Comparison of ENCODE assay signal across 20 cellular contexts in the genomic region with DNA sequence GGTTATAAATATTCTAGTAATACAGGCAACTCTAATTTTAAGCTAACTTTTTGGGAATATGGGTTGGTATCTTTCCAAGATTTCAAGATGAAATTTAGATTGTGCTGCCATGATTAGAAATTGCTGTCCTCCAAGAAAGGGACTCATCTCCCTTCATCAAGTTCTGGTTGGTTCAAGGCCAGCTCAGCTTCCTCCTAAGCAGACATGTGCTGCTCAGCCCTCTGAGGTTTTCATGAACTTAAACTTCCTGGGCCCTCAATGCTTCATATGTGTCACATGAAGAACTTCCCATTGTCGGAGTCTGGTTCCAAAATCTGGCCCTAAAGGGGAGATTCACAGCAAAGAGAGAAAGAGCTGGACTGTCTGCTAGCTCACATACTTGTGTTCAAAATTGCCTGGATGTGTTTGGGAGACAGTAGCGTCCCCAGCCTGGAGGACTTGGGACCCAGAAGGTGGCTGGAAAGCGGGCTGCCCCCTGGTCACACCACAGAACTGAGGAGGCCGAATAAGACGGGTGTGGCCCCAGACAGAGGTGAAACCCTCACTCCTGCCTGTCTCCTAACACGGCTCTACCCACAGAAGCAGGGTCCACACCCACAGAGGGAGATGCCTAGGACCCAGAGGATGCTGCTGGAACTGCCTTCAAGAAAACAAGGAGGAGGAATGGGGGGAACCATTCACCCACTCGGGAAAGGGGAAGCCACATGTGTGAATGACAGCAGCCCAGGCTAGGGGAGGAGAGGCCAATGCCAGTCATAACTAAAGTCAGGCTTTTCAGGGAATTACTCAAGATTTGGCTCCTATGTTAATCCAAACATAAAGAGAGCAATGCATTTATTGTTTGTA. TPM values are rescaled to one million over a fixed set of nuclear protein-coding genes. Genes with fewer than 3 reads are reported as not detected.
DNase-seq lines count a peak whose midpoint lies in the region; ATAC-seq lines count a peak whose summit lies in the region.
"Had no signal": no experiment of that assay in that cellular context is flagged by ENCODE, and none has a peak within 500 bp of the region (broad histone marks: within the 10 kb centered on the region; RNA-seq: fewer than 3 reads in every experiment).

No MANE protein-coding gene starts in this region.

- peak in 1 of 2 donors; percentile 26 for ATAC-seq in activated naive CD4-positive, alpha-beta T cell treated with anti-CD3 and anti-CD28 coated beads, Interleukin-2, amount 50 U/mL, for 72 hours
- ATAC-seq in HG02678 (IDR thresholded peaks at IDR 0.05; ENCODE audit: unreplicated experiment) = peak; percentile 12
- peak; percentile 13 for ATAC-seq in HG03571 (IDR thresholded peaks at IDR 0.05; ENCODE audit: unreplicated experiment)
- peak; percentile 19 to 24 for ATAC-seq in stimulated activated naive B cell treated with anti-CD40 and anti-IgM and Interleukin-4, amounts not matched to agents 10 μg/mL and 1 μg/mL and 100 μg/mL, for 72 hours (replicated peaks)
- ATAC-seq: A549, mucosa of descending colon had no signal

- H3K4me1 Mint-ChIP-seq in activated naive CD4-positive, alpha-beta T cell treated with anti-CD3 and anti-CD28 coated beads, Interleukin-2, amount 10 ng/mL, durations not matched to agents 7 days and 5 days = no peaks in the 10 kb centered on the region
- H3K4me1 Mint-ChIP-seq in stimulated activated naive B cell treated with anti-CD40 and anti-IgM and Interleukin-4, amounts not matched to agents 10 μg/mL and 1 μg/mL and 100 μg/mL, for 72 hours = no peaks in the 10 kb centered on the region

- no peak for DNase-seq in activated naive CD4-positive, alpha-beta T cell treated with anti-CD3 and anti-CD28 coated beads, Interleukin-2, amount 50 U/mL, for 72 hours (ENCODE audit: low spot score in 2 of 2)
- no peak for DNase-seq in activated naive CD4-positive, alpha-beta T cell treated with anti-CD3 and anti-CD28 coated beads, Interleukin-2, amount 10 ng/mL, durations not matched to agents 7 days and 5 days
- DNase-seq in stimulated activated naive B cell treated with anti-CD40 and anti-IgM and Interleukin-4, amounts not matched to agents 10 μg/mL and 1 μg/mL and 100 μg/mL, for 72 hours = no peak
- no peak for DNase-seq in AG20443 (ENCODE audit: low spot score)
- DNase-seq in stimulated activated CD4-positive, alpha-beta T cell treated with anti-CD3 and anti-CD28 coated beads, Interleukin-2, amount 100 ng/mL, for 24 hours = no peak
- DNase-seq in NCI-H2029 (lab: John Stamatoyannopoulos, UW) = no peak
- DNase-seq: activated CD8-positive, alpha-beta memory T cell treated with anti-CD3 and anti-CD28 coated beads for 24 hours; adrenal gland; CD4-positive, CD25-positive, alpha-beta regulatory T cell; left ventricle myocardium inferior; mucosa of descending colon; NCI-H1436 treated with DMSO at 0.1 percent for 48 hours; NCI-H774; retina; transverse colon had no signal

- H3K27ac Mint-ChIP-seq in activated naive CD4-positive, alpha-beta T cell treated with anti-CD3 and anti-CD28 coated beads, Interleukin-2, amount 50 U/mL, for 72 hours = peak overlapping the region; percentile 49 to 84
- H3K27ac Mint-ChIP-seq in activated naive CD4-positive, alpha-beta T cell treated with anti-CD3 and anti-CD28 coated beads, Interleukin-2, amount 10 ng/mL, durations not matched to agents 7 days and 5 days = no peak overlapping the region
- H3K27ac Mint-ChIP-seq in stimulated activated naive B cell treated with anti-CD40 and anti-IgM and Interleukin-4, amounts not matched to agents 10 μg/mL and 1 μg/mL and 100 μg/mL, for 72 hours = no peak overlapping the region

- H3K9me3 Mint-ChIP-seq in activated naive CD4-positive, alpha-beta T cell treated with anti-CD3 and anti-CD28 coated beads, Interleukin-2, amount 50 U/mL, for 72 hours = no peaks in the 10 kb centered on the region
- H3K9me3 Mint-ChIP-seq in activated naive CD4-positive, alpha-beta T cell treated with anti-CD3 and anti-CD28 coated beads, Interleukin-2, amount 10 ng/mL, durations not matched to agents 7 days and 5 days = no peaks in the 10 kb centered on the region
- H3K9me3 Mint-ChIP-seq in stimulated activated naive B cell treated with anti-CD40 and anti-IgM and Interleukin-4, amounts not matched to agents 10 μg/mL and 1 μg/mL and 100 μg/mL, for 72 hours = no peaks in the 10 kb centered on the region
- H3K9me3 Mint-ChIP-seq: CD4-positive, CD25-positive, alpha-beta regulatory T cell had no signal

- no peak overlapping the region for H3K4me3 Mint-ChIP-seq in activated naive CD4-positive, alpha-beta T cell treated with anti-CD3 and anti-CD28 coated beads, Interleukin-2, amount 10 ng/mL, durations not matched to agents 7 days and 5 days
- no peak overlapping the region for H3K4me3 Mint-ChIP-seq in stimulated activated naive B cell treated with anti-CD40 and anti-IgM and Interleukin-4, amounts not matched to agents 10 μg/mL and 1 μg/mL and 100 μg/mL, for 72 hours
- H3K4me3 Mint-ChIP-seq: CD4-positive, CD25-positive, alpha-beta regulatory T cell had no signal

- peaks cover 13% of the 10 kb centered on the region for H3K27me3 Mint-ChIP-seq in activated naive CD4-positive, alpha-beta T cell treated with anti-CD3 and anti-CD28 coated beads, Interleukin-2, amount 10 ng/mL, durations not matched to agents 7 days and 5 days
- peaks cover 16 to 17% of the 10 kb centered on the region in 2 donors for H3K27me3 Mint-ChIP-seq in stimulated activated naive B cell treated with anti-CD40 and anti-IgM and Interleukin-4, amounts not matched to agents 10 μg/mL and 1 μg/mL and 100 μg/mL, for 72 hours

- CTCF ChIA-PET in activated naive CD4-positive, alpha-beta T cell treated with anti-CD3 and anti-CD28 coated beads, Interleukin-2, amount 10 ng/mL, durations not matched to agents 7 days and 5 days (lab: Charles Lee) = no interaction called here

- no peaks in the 10 kb centered on the region for H3K36me3 Mint-ChIP-seq in activated naive CD4-positive, alpha-beta T cell treated with anti-CD3 and anti-CD28 coated beads, Interleukin-2, amount 50 U/mL, for 72 hours
- H3K36me3 Mint-ChIP-seq in activated naive CD4-positive, alpha-beta T cell treated with anti-CD3 and anti-CD28 coated beads, Interleukin-2, amount 10 ng/mL, durations not matched to agents 7 days and 5 days = no peaks in the 10 kb centered on the region
- H3K36me3 Mint-ChIP-seq in stimulated activated naive B cell treated with anti-CD40 and anti-IgM and Interleukin-4, amounts not matched to agents 10 μg/mL and 1 μg/mL and 100 μg/mL, for 72 hours = no peaks in the 10 kb centered on the region
- H3K36me3 Mint-ChIP-seq: CD4-positive, CD25-positive, alpha-beta regulatory T cell had no signal

RNA-seq across cellular contexts. Expression of a gene that starts 54.3 kb away (rescaled TPM):
- not detected for total RNA-seq in activated naive CD4-positive, alpha-beta T cell treated with anti-CD3 and anti-CD28 coated beads, Interleukin-2, amount 50 U/mL, for 72 hours
- total RNA-seq: adrenal gland; cardiac muscle cell; CD4-positive, CD25-positive, alpha-beta regulatory T cell; left ventricle myocardium inferior; mucosa of descending colon; SK-MEL-5; transverse colon had no signal

Comparison
In these comparisons a context has a peak if more than half of its experiments do, and no peak if none do; other contexts are left out.
1. H3K27ac Mint-ChIP-seq: peak in activated naive CD4-positive, alpha-beta T cell treated with anti-CD3 and anti-CD28 coated beads, Interleukin-2, amount 50 U/mL, for 72 hours (2 of 2); none in activated naive CD4-positive, alpha-beta T cell treated with anti-CD3 and anti-CD28 coated beads, Interleukin-2, amount 10 ng/mL, durations not matched to agents 7 days and 5 days (single experiment) and stimulated activated naive B cell treated with anti-CD40 and anti-IgM and Interleukin-4, amounts not matched to agents 10 μg/mL and 1 μg/mL and 100 μg/mL, for 72 hours (single experiment).